In the genomic region with DNA sequence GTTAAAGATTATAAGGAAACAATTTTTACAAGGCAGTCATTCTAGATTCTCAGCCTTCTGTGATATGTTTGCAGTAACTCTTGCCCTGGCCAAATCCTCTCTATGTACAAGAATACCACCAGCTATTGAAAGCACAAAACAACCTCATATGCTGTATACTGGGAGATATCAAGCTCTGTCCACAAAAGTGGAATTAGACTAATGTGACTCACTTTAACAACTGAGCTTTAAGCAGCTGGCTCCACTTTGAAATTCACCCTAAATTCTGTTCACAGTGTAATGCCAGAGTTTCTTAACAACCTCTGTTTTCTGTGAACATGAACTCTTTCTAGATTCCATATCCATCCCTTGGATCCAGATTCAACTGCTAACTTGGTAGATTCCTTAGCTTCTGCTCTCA, we compare ENCODE assay signal across 23 cellular contexts. TPM values are rescaled to one million over a fixed set of nuclear protein-coding genes. Genes with fewer than 3 reads are reported as not detected.
DNase-seq lines count a peak whose midpoint lies in the region; ATAC-seq and TF ChIP-seq lines count a peak whose summit lies in the region.
"Had no signal": no experiment of that assay in that cellular context is flagged by ENCODE, and none has a peak within 500 bp of the region (broad histone marks: within the 10 kb centered on the region; RNA-seq: fewer than 3 reads in every experiment).

No MANE protein-coding gene starts in this region.

- H3K4me1 ChIP-seq in cardiac muscle cell (ENCODE audit: low read depth), result peaks cover 25% of the 10 kb centered on the region
- peaks cover 6% of the 10 kb centered on the region for H3K4me1 ChIP-seq in mucosa of descending colon (ENCODE audit: low read depth)

- H3K27me3 Mint-ChIP-seq in stimulated activated naive CD8-positive, alpha-beta T cell treated with anti-CD3 and anti-CD28 coated beads, Interleukin-15, amount 100 ng/mL, for 72 hours, result no peaks in the 10 kb centered on the region
- H3K27me3 Mint-ChIP-seq: CD4-positive, CD25-positive, alpha-beta regulatory T cell had no signal

- no peaks in the 10 kb centered on the region for H3K27me3 ChIP-seq in cardiac muscle cell
- H3K27me3 ChIP-seq: MG63 had no signal

- no peaks in the 10 kb centered on the region for H3K36me3 ChIP-seq in cardiac muscle cell
- no peaks in the 10 kb centered on the region for H3K36me3 ChIP-seq in mucosa of descending colon (ENCODE audit: low read depth)
- H3K36me3 ChIP-seq: MG63 had no signal

- H3K27ac Mint-ChIP-seq in stimulated activated effector memory CD8-positive, alpha-beta T cell treated with anti-CD3 and anti-CD28 coated beads, Interleukin-12 subunit alpha, Interleukin-12 subunit beta, amount 100 ng/mL, for 72 hours, result peak overlapping the region; percentile 60
- H3K27ac Mint-ChIP-seq in stimulated activated naive CD8-positive, alpha-beta T cell treated with anti-CD3 and anti-CD28 coated beads, Interleukin-15, amount 100 ng/mL, for 72 hours, result no peak overlapping the region
- H3K27ac Mint-ChIP-seq: CD4-positive, CD25-positive, alpha-beta regulatory T cell had no signal

- peaks cover 2% of the 10 kb centered on the region for H3K9me3 Mint-ChIP-seq in stimulated activated effector memory CD8-positive, alpha-beta T cell treated with anti-CD3 and anti-CD28 coated beads, Interleukin-12 subunit alpha, Interleukin-12 subunit beta, amount 100 ng/mL, for 72 hours
- H3K9me3 Mint-ChIP-seq in stimulated activated naive CD8-positive, alpha-beta T cell treated with anti-CD3 and anti-CD28 coated beads, Interleukin-15, amount 100 ng/mL, for 72 hours, result peaks cover 0 to 2% of the 10 kb centered on the region in 2 donors

- TF ChIP-seq CTCF in cardiac muscle cell (IDR thresholded peaks at IDR 0.05; ENCODE audit: low read depth, low read length), result no peak
- no peak for TF ChIP-seq CTCF in choroid plexus epithelial cell (conservative IDR thresholded peaks at IDR 0.05; ENCODE audit: low read depth, low read length)
- TF ChIP-seq CTCF in mucosa of descending colon (IDR thresholded peaks at IDR 0.05), result no peak

- DNase-seq in cardiac muscle cell (ENCODE audit: low read depth in 1 of 2, low spot score in 1 of 2) (no peak), cardiac septum (ENCODE audit: low spot score) (no peak), choroid plexus epithelial cell (ENCODE audit: low read depth) (peak; percentile 9), mucosa of descending colon (no peak), hepatic stellate cell (ENCODE audit: low spot score) (no peak), NCI-H187 (lab: John Stamatoyannopoulos, UW) (no peak)
- no peak for DNase-seq in stimulated activated effector memory CD8-positive, alpha-beta T cell treated with anti-CD3 and anti-CD28 coated beads, Interleukin-12 subunit alpha, Interleukin-12 subunit beta, amount 100 ng/mL, for 72 hours (ENCODE audit: low spot score in 2 of 2)
- no peak for DNase-seq in stimulated activated naive CD8-positive, alpha-beta T cell treated with anti-CD3 and anti-CD28 coated beads, Interleukin-15, amount 100 ng/mL, for 72 hours
- DNase-seq: AML-193; CD4-positive, CD25-positive, alpha-beta regulatory T cell; DMS79 treated with DMSO at 0.1 percent for 48 hours; GDM1; KG1; MG63; NCI-H1105 treated with DMSO at 0.1 percent for 48 hours; NCI-H1930; NCI-H2171; NCI-H446 treated with DMSO at 0.1 percent for 48 hours; NCI-H748 treated with DMSO at 0.1 percent for 48 hours; PC-9 had no signal

- H3K4me1 Mint-ChIP-seq in stimulated activated effector memory CD8-positive, alpha-beta T cell treated with anti-CD3 and anti-CD28 coated beads, Interleukin-12 subunit alpha, Interleukin-12 subunit beta, amount 100 ng/mL, for 72 hours, result peaks cover 51% of the 10 kb centered on the region
- H3K4me1 Mint-ChIP-seq in stimulated activated naive CD8-positive, alpha-beta T cell treated with anti-CD3 and anti-CD28 coated beads, Interleukin-15, amount 100 ng/mL, for 72 hours, result peaks cover 75% of the 10 kb centered on the region

- intact Hi-C loops in cardiac septum (cut with DNase I) (no loop called here), mucosa of descending colon (cut with DNase I, micrococcal nuclease) (no loop called here)

- ATAC-seq in mucosa of descending colon, result peak; percentile 47
- no peak for ATAC-seq in stimulated activated effector memory CD8-positive, alpha-beta T cell treated with anti-CD3 and anti-CD28 coated beads, Interleukin-12 subunit alpha, Interleukin-12 subunit beta, amount 100 ng/mL, for 72 hours
- ATAC-seq in stimulated activated naive CD8-positive, alpha-beta T cell treated with anti-CD3 and anti-CD28 coated beads, Interleukin-15, amount 100 ng/mL, for 72 hours, result no peak
- ATAC-seq: HCT116, Right ventricle myocardium inferior had no signal

- H3K4me3 Mint-ChIP-seq in stimulated activated effector memory CD8-positive, alpha-beta T cell treated with anti-CD3 and anti-CD28 coated beads, Interleukin-12 subunit alpha, Interleukin-12 subunit beta, amount 100 ng/mL, for 72 hours, result no peak overlapping the region
- H3K4me3 Mint-ChIP-seq in stimulated activated naive CD8-positive, alpha-beta T cell treated with anti-CD3 and anti-CD28 coated beads, Interleukin-15, amount 100 ng/mL, for 72 hours, result no peak overlapping the region
- H3K4me3 Mint-ChIP-seq: CD4-positive, CD25-positive, alpha-beta regulatory T cell had no signal

- H3K9me3 ChIP-seq in cardiac muscle cell (ENCODE audit: low read depth) (no peaks in the 10 kb centered on the region), mucosa of descending colon (peaks cover 6% of the 10 kb centered on the region)
- H3K9me3 ChIP-seq: MG63 had no signal

- H3K4me3 ChIP-seq in cardiac muscle cell, result no peak overlapping the region
- no peak overlapping the region for H3K4me3 ChIP-seq in choroid plexus epithelial cell (ENCODE audit: low read depth, low read length)
- no peak overlapping the region for H3K4me3 ChIP-seq in mucosa of descending colon
- H3K4me3 ChIP-seq: MG63, PC-9 had no signal

- no peaks in the 10 kb centered on the region for H3K36me3 Mint-ChIP-seq in stimulated activated effector memory CD8-positive, alpha-beta T cell treated with anti-CD3 and anti-CD28 coated beads, Interleukin-12 subunit alpha, Interleukin-12 subunit beta, amount 100 ng/mL, for 72 hours

- peak overlapping the region; percentile 71 for H3K27ac ChIP-seq in cardiac muscle cell
- H3K27ac ChIP-seq: HL-60, PC-9 had no signal

RNA-seq across cellular contexts. Expression of a gene that starts 47.6 kb away (rescaled TPM):
- 29.3 and 61.9 TPM in 2 replicates for total RNA-seq in cardiac muscle cell
- 56.3 and 75.5 TPM in 2 replicates for polyA plus RNA-seq in cardiac muscle cell
- total RNA-seq in cardiac septum, result 35.9 TPM
- 10 to 100 TPM; 33.8 to 53.6 (median 43.8) TPM for total RNA-seq in mucosa of descending colon
